ENCODE assay signal across 1 cellular context in the genomic region with DNA sequence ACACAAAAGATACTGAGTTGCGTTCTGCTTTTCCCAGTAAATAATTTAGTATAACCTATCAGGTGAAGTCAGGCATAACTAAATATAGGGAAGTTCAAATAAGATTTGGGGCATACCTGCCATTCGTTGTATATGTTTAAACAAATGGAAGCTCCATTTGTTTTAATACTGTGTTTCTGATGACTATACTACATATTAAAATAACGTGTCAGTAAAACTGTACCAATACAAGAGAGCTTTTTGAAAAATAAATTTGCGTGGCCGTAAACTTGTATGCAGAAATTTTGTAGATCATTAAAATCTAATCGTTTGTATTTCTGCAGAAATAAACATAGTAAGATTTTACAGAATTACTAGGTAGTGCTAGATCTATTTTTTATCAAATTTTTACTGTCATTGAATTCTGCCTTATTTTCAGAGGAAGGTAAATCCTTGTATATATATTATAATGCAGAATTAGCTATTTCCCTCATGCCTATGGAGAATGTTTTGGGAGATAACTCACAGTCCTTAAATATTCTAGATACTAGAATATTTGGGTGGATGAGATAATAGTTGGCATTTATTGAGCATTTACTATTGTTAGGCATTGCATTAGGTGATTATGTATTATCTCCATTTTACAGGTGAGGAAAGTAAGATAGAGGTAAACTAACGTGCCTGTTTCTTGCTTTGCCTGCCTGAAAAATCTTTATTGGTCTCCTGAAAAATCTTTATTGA.
TF ChIP-seq lines count a peak whose summit lies in the region.

No MANE protein-coding gene starts in this region.

TF ChIP-seq in H1, 55 proteins besides CTCF, POLR2A, EP300 and RAD21:
- TF ChIP-seq, protein P1, sequence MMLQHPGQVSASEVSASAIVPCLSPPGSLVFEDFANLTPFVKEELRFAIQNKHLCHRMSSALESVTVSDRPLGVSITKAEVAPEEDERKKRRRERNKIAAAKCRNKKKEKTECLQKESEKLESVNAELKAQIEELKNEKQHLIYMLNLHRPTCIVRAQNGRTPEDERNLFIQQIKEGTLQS (IDR thresholded peaks at IDR 0.05; ENCODE audit: insufficient read depth, low read depth, low read length), result no peak
- TF ChIP-seq TEAD4 (IDR thresholded peaks at IDR 0.05; ENCODE audit: low read depth, low read length) (no peak), TAF1 (IDR thresholded peaks at IDR 0.05; ENCODE audit: low read depth, low read length) (no peak)
